Comparison of ENCODE assay signal across 10 cellular contexts in genomic region chr12:54991161-54991991, GRCh38. TPM values are rescaled to one million over a fixed set of nuclear protein-coding genes. Genes with fewer than 3 reads are reported as not detected.
DNase-seq lines count a peak whose midpoint lies in the region; ATAC-seq and TF ChIP-seq lines count a peak whose summit lies in the region.
"Had no signal": no experiment of that assay in that cellular context is flagged by ENCODE, and none has a peak within 500 bp of the region (broad histone marks: within the 10 kb centered on the region; RNA-seq: fewer than 3 reads in every experiment).

No MANE protein-coding gene starts in this region.

- TF ChIP-seq CTCF in GM12864 (IDR thresholded peaks at IDR 0.05; ENCODE audit: low read depth, low read length, missing control alignments): no peak

- ATAC-seq in GM21515 (IDR thresholded peaks at IDR 0.05; ENCODE audit: unreplicated experiment): peak; percentile 69
- ATAC-seq: HCT116 had no signal

- DNase-seq in GM12864 (ENCODE audit: low read depth) (peak; percentile 75), KBM-7 (peak; percentile 35), NCI-H2029 treated with DMSO at 0.1 percent for 48 hours (lab: John Stamatoyannopoulos, UW) (no peak), HUDEP-2 (lab: John Stamatoyannopoulos, UW; ENCODE audit: unreplicated experiment in 76 of 76) (no peak), glomerular visceral epithelial cell (ENCODE audit: extremely low spot score) (no peak), occipital lobe (lab: John Stamatoyannopoulos, UW) (no peak)
- DNase-seq in activated naive CD4-positive, alpha-beta T cell treated with anti-CD3 and anti-CD28 coated beads, Interleukin-2, amount 50 U/mL, for 16 hours: peak; percentile 50

- peak overlapping the region; percentile 31 for H3K4me3 ChIP-seq in GM12864 (ENCODE audit: low read depth, low read length)

- in situ Hi-C loops in KBM-7 (cut with MboI; ENCODE audit: low pct_unique_long_range_greater_than_20kb, low sequenced_read_pairs): loop anchor here (10.0 kb wide), 1 partner anchor 83 kb away; no protein-coding TSS in a partner anchor

RNA-seq across cellular contexts. Expression of gene TESPA1, which starts 6.8 kb away (rescaled TPM):
- not detected for total RNA-seq in occipital lobe
- total RNA-seq: dermis microvascular lymphatic vessel endothelial cell had no signal

RNA-seq across cellular contexts. Expression of gene NEUROD4, which starts 28.4 kb away (rescaled TPM):
- 3.9 TPM for total RNA-seq in occipital lobe
- total RNA-seq: dermis microvascular lymphatic vessel endothelial cell had no signal

Comparison
In these comparisons a context has a peak if more than half of its experiments do, and no peak if none do; other contexts are left out.
1. DNase-seq: peak in GM12864 (single experiment), KBM-7 (single experiment) and activated naive CD4-positive, alpha-beta T cell treated with anti-CD3 and anti-CD28 coated beads, Interleukin-2, amount 50 U/mL, for 16 hours (single experiment); none in NCI-H2029 treated with DMSO at 0.1 percent for 48 hours (single experiment), HUDEP-2 (0 of 76), glomerular visceral epithelial cell (single experiment) and occipital lobe (single experiment).